7 cellular contexts compared by ENCODE assay signal in genomic region chr9:42568942-42569556, GRCh38.
DNase-seq lines count a peak whose midpoint lies in the region; ATAC-seq and TF ChIP-seq lines count a peak whose summit lies in the region.
"Not testable (repeated sequence)": the region's sequence is repeated elsewhere in the genome, so short reads cannot be mapped to it uniquely, and the experiment has no call there.

No MANE protein-coding gene starts in this region.

- not testable (repeated sequence) for H3K36me3 ChIP-seq in HEK293 (ENCODE audit: control insufficient read depth in 2 of 2, insufficient read depth in 1 of 2, low read length in 2 of 2); brain microvascular endothelial cell (replicated peaks); esophagus muscularis mucosa

- not testable (repeated sequence) for TF ChIP-seq EP300 in esophagus muscularis mucosa (IDR thresholded peaks at IDR 0.05)

- H3K27me3 Mint-ChIP-seq in activated CD4-positive, alpha-beta T cell treated with anti-CD3 and anti-CD28 coated beads, Interleukin-2, amount 10 ng/mL, durations not matched to agents 24 days and 14 days; activated T-helper 2 cell treated with anti-CD3 and anti-CD28 coated beads, Interferon-gamma antibody, Interleukin-2, Interleukin-4, amounts not matched to agents 10 μg/mL and 5 μg/mL and 100 μg/mL, durations not matched to agents 14 hours and 24 hours and 36 hours (ENCODE audit: low read depth); memory B cell: not testable (repeated sequence)

- POLR2A ChIA-PET in HEK293 (lab: Yijun Ruan, JAX) = not testable (repeated sequence)

- H3K4me1 ChIP-seq in HEK293 (ENCODE audit: control insufficient read depth, insufficient read depth, low read length); esophagus muscularis mucosa: not testable (repeated sequence)

- H3K4me3 ChIP-seq in HEK293 (ENCODE audit: low read depth, low read length) (peak overlapping the region; percentile 26), brain microvascular endothelial cell (ENCODE audit: low read depth, low read length) (peak overlapping the region; percentile 32), esophagus muscularis mucosa (peak overlapping the region in 3 of 4 donors; percentile 37 to 43 (median 42))

- H3K27ac Mint-ChIP-seq in activated CD4-positive, alpha-beta T cell treated with anti-CD3 and anti-CD28 coated beads, Interleukin-2, amount 10 ng/mL, durations not matched to agents 24 days and 14 days; activated T-helper 2 cell treated with anti-CD3 and anti-CD28 coated beads, Interferon-gamma antibody, Interleukin-2, Interleukin-4, amounts not matched to agents 10 μg/mL and 5 μg/mL and 100 μg/mL, durations not matched to agents 14 hours and 24 hours and 36 hours: not testable (repeated sequence)
- peak overlapping the region; percentile 84 for H3K27ac Mint-ChIP-seq in memory B cell

- H3K4me1 Mint-ChIP-seq in activated CD4-positive, alpha-beta T cell treated with anti-CD3 and anti-CD28 coated beads, Interleukin-2, amount 10 ng/mL, durations not matched to agents 24 days and 14 days; activated T-helper 2 cell treated with anti-CD3 and anti-CD28 coated beads, Interferon-gamma antibody, Interleukin-2, Interleukin-4, amounts not matched to agents 10 μg/mL and 5 μg/mL and 100 μg/mL, durations not matched to agents 14 hours and 24 hours and 36 hours (ENCODE audit: low read depth); memory B cell: not testable (repeated sequence)

- intact Hi-C loops in activated CD4-positive, alpha-beta T cell treated with anti-CD3 and anti-CD28 coated beads, Interleukin-2, amount 10 ng/mL, durations not matched to agents 24 days and 14 days (cut with micrococcal nuclease); activated T-helper 2 cell treated with anti-CD3 and anti-CD28 coated beads, Interferon-gamma antibody, Interleukin-2, Interleukin-4, amounts not matched to agents 10 μg/mL and 5 μg/mL and 100 μg/mL, durations not matched to agents 14 hours and 24 hours and 36 hours (cut with micrococcal nuclease); esophagus muscularis mucosa (cut with DNase I): not testable (repeated sequence)

- ATAC-seq in memory B cell (ENCODE audit: low read depth) = not testable (repeated sequence)

- in situ Hi-C loops in brain microvascular endothelial cell (cut with HindIII; ENCODE audit: low pct_ligation_motif_present, low sequenced_read_pairs) = not testable (repeated sequence)

- TF ChIP-seq CTCF in HEK293 (tag by site-specific recombination; IDR thresholded peaks at IDR 0.05); brain microvascular endothelial cell (IDR thresholded peaks at IDR 0.05; ENCODE audit: low read depth, low read length, missing control alignments); esophagus muscularis mucosa (IDR thresholded peaks at IDR 0.05): not testable (repeated sequence)

- not testable (repeated sequence) for H3K9me3 ChIP-seq in HEK293 (ENCODE audit: control insufficient read depth, insufficient read depth, low read depth, low read length); esophagus muscularis mucosa

- not testable (repeated sequence) for H3K9me3 Mint-ChIP-seq in activated CD4-positive, alpha-beta T cell treated with anti-CD3 and anti-CD28 coated beads, Interleukin-2, amount 10 ng/mL, durations not matched to agents 24 days and 14 days; activated T-helper 2 cell treated with anti-CD3 and anti-CD28 coated beads, Interferon-gamma antibody, Interleukin-2, Interleukin-4, amounts not matched to agents 10 μg/mL and 5 μg/mL and 100 μg/mL, durations not matched to agents 14 hours and 24 hours and 36 hours; memory B cell

- WGBS in esophagus muscularis mucosa = no CpG with 5 or more reads among the region's 34 CpGs

- H3K4me3 Mint-ChIP-seq in activated CD4-positive, alpha-beta T cell treated with anti-CD3 and anti-CD28 coated beads, Interleukin-2, amount 10 ng/mL, durations not matched to agents 24 days and 14 days = peak overlapping the region; percentile 79
- H3K4me3 Mint-ChIP-seq in activated T-helper 2 cell treated with anti-CD3 and anti-CD28 coated beads, Interferon-gamma antibody, Interleukin-2, Interleukin-4, amounts not matched to agents 10 μg/mL and 5 μg/mL and 100 μg/mL, durations not matched to agents 14 hours and 24 hours and 36 hours (ENCODE audit: low read depth) = peak overlapping the region; percentile 75
- peak overlapping the region; percentile 89 for H3K4me3 Mint-ChIP-seq in memory B cell

- not testable (repeated sequence) for TF ChIP-seq POLR2A in esophagus muscularis mucosa (IDR thresholded peaks at IDR 0.05; ENCODE audit: low read depth)

- not testable (repeated sequence) for H3K27me3 ChIP-seq in brain microvascular endothelial cell (replicated peaks); esophagus muscularis mucosa

- CTCF ChIA-PET in HEK293 (lab: Yijun Ruan, JAX) = not testable (repeated sequence)

- H3K27ac ChIP-seq in HEK293 (ENCODE audit: extremely low read depth, low read depth, low read length); brain microvascular endothelial cell; esophagus muscularis mucosa (replicated peaks in 1 of 4): not testable (repeated sequence)

- DNase-seq in activated CD4-positive, alpha-beta T cell treated with anti-CD3 and anti-CD28 coated beads, Interleukin-2, amount 10 ng/mL, durations not matched to agents 24 days and 14 days = peak; percentile 60
- not testable (repeated sequence) for DNase-seq in activated T-helper 2 cell treated with anti-CD3 and anti-CD28 coated beads, Interferon-gamma antibody, Interleukin-2, Interleukin-4, amounts not matched to agents 10 μg/mL and 5 μg/mL and 100 μg/mL, durations not matched to agents 14 hours and 24 hours and 36 hours (ENCODE audit: low spot score); brain microvascular endothelial cell; esophagus muscularis mucosa (ENCODE audit: extremely low spot score)
- peak in 1 of 2 donors; percentile 5 for DNase-seq in memory B cell (ENCODE audit: low spot score in 2 of 2)
- peak; percentile 1 for DNase-seq in stimulated activated CD4-positive, alpha-beta T cell treated with anti-CD3 and anti-CD28 coated beads, Interleukin-1b, Interleukin-23, amount 100 ng/mL, for 48 hours

- not testable (repeated sequence) for H3K36me3 Mint-ChIP-seq in activated CD4-positive, alpha-beta T cell treated with anti-CD3 and anti-CD28 coated beads, Interleukin-2, amount 10 ng/mL, durations not matched to agents 24 days and 14 days (ENCODE audit: low read depth); activated T-helper 2 cell treated with anti-CD3 and anti-CD28 coated beads, Interferon-gamma antibody, Interleukin-2, Interleukin-4, amounts not matched to agents 10 μg/mL and 5 μg/mL and 100 μg/mL, durations not matched to agents 14 hours and 24 hours and 36 hours (ENCODE audit: low read depth); memory B cell
